In genomic region chr3:193665370-193665989, GRCh38 we compare ENCODE assay signal across 8 cellular contexts.
DNase-seq lines count a peak whose midpoint lies in the region.

No MANE protein-coding gene starts in this region.

- in situ Hi-C loops in G401 (cut with HindIII; ENCODE audit: low sequenced_read_pairs): no loop called here

- DNase-seq in G401 (ENCODE audit: low spot score) (peak; percentile 25), NCI-H1436 treated with DMSO at 0.1 percent for 48 hours (lab: John Stamatoyannopoulos, UW) (peak; percentile 5), astrocyte of the hippocampus (ENCODE audit: low read depth, low spot score) (peak; percentile 40), lung microvascular endothelial cell (ENCODE audit: low read depth in 2 of 2) (peak; percentile 65 to 67), HK-2 (ENCODE audit: unreplicated experiment) (no peak), HuH-7.5 (ENCODE audit: low spot score) (no peak)
- no peak for DNase-seq in stimulated activated CD4-positive, alpha-beta T cell treated with anti-CD3 and anti-CD28 coated beads, Interleukin-4, amount 100 ng/mL, for 1 hour
- DNase-seq in stimulated activated CD4-positive, alpha-beta T cell treated with anti-CD3 and anti-CD28 coated beads, Interleukin-4, amount 100 ng/mL, for 24 hours: no peak

Comparison
In these comparisons a context has a peak if more than half of its experiments do, and no peak if none do; other contexts are left out.
1. DNase-seq: peak in G401 (single experiment), NCI-H1436 treated with DMSO at 0.1 percent for 48 hours (single experiment), astrocyte of the hippocampus (single experiment) and lung microvascular endothelial cell (2 of 2); none in stimulated activated CD4-positive, alpha-beta T cell treated with anti-CD3 and anti-CD28 coated beads, Interleukin-4, amount 100 ng/mL, for 1 hour (single experiment), stimulated activated CD4-positive, alpha-beta T cell treated with anti-CD3 and anti-CD28 coated beads, Interleukin-4, amount 100 ng/mL, for 24 hours (single experiment), HK-2 (single experiment) and HuH-7.5 (single experiment).